ENCODE assay signal across 8 cellular contexts in genomic region chr5:39547548-39548154, GRCh38.
DNase-seq lines count a peak whose midpoint lies in the region; ATAC-seq and TF ChIP-seq lines count a peak whose summit lies in the region.

No MANE protein-coding gene starts in this region.

- ATAC-seq in DND-41 (ENCODE audit: insufficient read depth, low read depth) (peak; percentile 71), naive B cell (ENCODE audit: low read depth in 2 of 2) (no peak), GM18519 (IDR thresholded peaks at IDR 0.05; ENCODE audit: low FRiP score, unreplicated experiment) (no peak), HG03378 (IDR thresholded peaks at IDR 0.05; ENCODE audit: unreplicated experiment) (no peak)

- H3K9me3 ChIP-seq in DND-41 (ENCODE audit: insufficient read depth, low read length, severe bottlenecking): no peaks in the 10 kb centered on the region

- peak overlapping the region in 1 of 2 experiments; percentile 40; a peak in 1 of 4 replicates for H3K4me3 ChIP-seq in DND-41 (ENCODE audit: low read depth in 1 of 2, low read length in 2 of 2)

- H3K4me1 ChIP-seq in DND-41 (ENCODE audit: insufficient read depth, low read length): peaks cover 10% of the 10 kb centered on the region

- H3K36me3 Mint-ChIP-seq in naive B cell: no peaks in the 10 kb centered on the region

- peak overlapping the region; percentile 56 for H3K4me2 ChIP-seq in DND-41 (ENCODE audit: insufficient read depth, low read length)

- no peak overlapping the region; the same call in 1 of the 2 replicates for H3K9ac ChIP-seq in DND-41 (ENCODE audit: low read depth, low read length)

- no peak overlapping the region for H3K27ac Mint-ChIP-seq in naive B cell

- H3K9me3 Mint-ChIP-seq in naive B cell: peaks cover 0 to 5% (median 2%) of the 10 kb centered on the region in 7 donors

- H3K27me3 Mint-ChIP-seq in naive B cell: peaks cover 13 to 18% (median 16%) of the 10 kb centered on the region in 3 donors

- H3K36me3 ChIP-seq in DND-41 (ENCODE audit: insufficient read depth, low read length): no peaks in the 10 kb centered on the region

- in situ Hi-C loops in SK-MEL-5 (cut with HindIII; ENCODE audit: low pct_unique_long_range_greater_than_20kb, low sequenced_read_pairs): no loop called here

- no peak overlapping the region for H3K4me3 Mint-ChIP-seq in naive B cell

- H3K4me1 Mint-ChIP-seq in naive B cell: no peaks in the 10 kb centered on the region

- no peaks in the 10 kb centered on the region for H3K79me2 ChIP-seq in DND-41 (ENCODE audit: insufficient read depth, low read length)

- no peaks in the 10 kb centered on the region for H4K20me1 ChIP-seq in DND-41 (ENCODE audit: insufficient read depth, low read length)

- peak; percentile 86 for TF ChIP-seq CTCF in DND-41 (IDR thresholded peaks at IDR 0.05; ENCODE audit: borderline replicate concordance, extremely low read depth, low read length, poor library complexity, severe bottlenecking)

- H2AFZ ChIP-seq in DND-41 (ENCODE audit: low read depth, low read length): peak overlapping the region; percentile 52

- peaks cover 8% of the 10 kb centered on the region for H3K27me3 ChIP-seq in DND-41 (ENCODE audit: insufficient read depth, low read length, poor library complexity)

- H3K27ac ChIP-seq in DND-41 (ENCODE audit: low read length): no peak overlapping the region

- DNase-seq in DND-41: peak; percentile 7
- DNase-seq in HT-29 (ENCODE audit: low spot score): peak; percentile 88
- peak; percentile 91 for DNase-seq in SK-MEL-5 (ENCODE audit: low read depth, low spot score)
- DNase-seq in epidermal melanocyte (ENCODE audit: insufficient read length, low spot score): peak; percentile 56
- peak; percentile 16 for DNase-seq in naive B cell
- no peak for DNase-seq in activated CD4-positive, CD25-positive, alpha-beta regulatory T cell treated with anti-CD3 and anti-CD28 coated beads, Interleukin-2, amount 50 U/mL, for 72 hours
